Comparison of ENCODE assay signal across 11 cellular contexts in the genomic region with DNA sequence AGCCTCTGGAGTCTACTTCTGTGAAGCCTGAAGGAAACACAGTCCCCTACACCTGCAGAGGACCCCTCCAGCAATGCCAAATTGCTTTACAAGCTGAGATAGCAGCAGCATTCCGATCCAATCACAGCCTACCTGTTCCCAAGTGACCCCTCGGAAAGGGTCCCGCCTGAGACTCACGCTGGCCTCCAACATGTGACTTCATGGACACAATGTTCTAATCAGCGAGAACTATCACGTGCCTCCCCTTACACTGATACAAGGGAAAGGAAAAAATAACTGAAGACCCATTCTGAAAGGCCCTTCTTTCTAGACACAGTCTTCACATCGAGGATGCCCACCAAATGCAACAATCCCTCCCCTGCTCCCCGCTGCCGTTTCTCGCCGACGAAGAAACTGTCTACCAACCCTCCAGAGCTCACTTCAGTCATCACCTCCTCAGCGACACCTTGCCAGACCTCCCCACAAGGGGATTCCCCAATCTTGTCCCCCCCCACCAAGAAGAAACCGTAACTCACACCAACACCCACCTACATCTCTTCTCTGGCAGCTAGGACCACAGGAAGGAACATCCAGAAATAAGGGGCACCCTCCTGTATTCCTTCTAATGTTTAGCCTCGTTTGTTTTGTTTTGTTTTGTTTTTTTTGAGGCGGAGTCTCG. TPM values are rescaled to one million over a fixed set of nuclear protein-coding genes. Genes with fewer than 3 reads are reported as not detected.
A peak's percentile ranks its signal among the peaks of the same experiment; 100 is the strongest.
DNase-seq lines count a peak whose midpoint lies in the region; ATAC-seq and TF ChIP-seq lines count a peak whose summit lies in the region.
"Had no signal": no experiment of that assay in that cellular context is flagged by ENCODE, and none has a peak within 500 bp of the region (broad histone marks: within the 10 kb centered on the region; RNA-seq: fewer than 3 reads in every experiment).

No MANE protein-coding gene starts in this region.

- H3K4me3 ChIP-seq in GM06990 (replicated peaks; ENCODE audit: low read depth, low read length), result peak overlapping the region; percentile 65
- no peak overlapping the region for H3K4me3 ChIP-seq in esophagus squamous epithelium
- H3K4me3 ChIP-seq: mucosa of descending colon had no signal

- WGBS in esophagus squamous epithelium, 2 donors, result 86 to 87% methylated on average over 17 of the region's 17 CpGs

- TF ChIP-seq CTCF in GM06990 (IDR thresholded peaks at IDR 0.05; ENCODE audit: insufficient read depth, low read length, poor library complexity, severe bottlenecking) (no peak), osteocyte (IDR thresholded peaks at IDR 0.05) (no peak), esophagus squamous epithelium (IDR thresholded peaks at IDR 0.05) (no peak)

- DNase-seq in GM06990 (ENCODE audit: extremely low read depth, insufficient read length), result peak; percentile 54
- DNase-seq in activated naive CD8-positive, alpha-beta T cell treated with anti-CD3 and anti-CD28 coated beads, Interleukin-2, amount 50 U/mL, for 24 hours, result no peak
- no peak for DNase-seq in osteocyte (ENCODE audit: extremely low spot score, unreplicated experiment)
- DNase-seq in LoVo (ENCODE audit: low spot score), result no peak
- no peak for DNase-seq in esophagus squamous epithelium (lab: John Stamatoyannopoulos, UW)
- DNase-seq: heart left ventricle, mucosa of descending colon, NCI-H1436 had no signal

- no peak overlapping the region for H3K4me3 Mint-ChIP-seq in activated naive CD8-positive, alpha-beta T cell treated with anti-CD3 and anti-CD28 coated beads, Interleukin-2, amount 50 U/mL, for 24 hours
- H3K4me3 Mint-ChIP-seq in osteocyte (ENCODE audit: unreplicated experiment), result peak overlapping the region; percentile 55

- ATAC-seq in GM19351 (IDR thresholded peaks at IDR 0.05; ENCODE audit: unreplicated experiment), result peak; percentile 25
- ATAC-seq in activated naive CD8-positive, alpha-beta T cell treated with anti-CD3 and anti-CD28 coated beads, Interleukin-2, amount 50 U/mL, for 24 hours, result peak; percentile 20
- no peak for ATAC-seq in SK-N-SH treated with all-trans-retinoic acid at 6 μM for 48 hours
- ATAC-seq: heart left ventricle, mucosa of descending colon had no signal

- peaks cover 12% of the 10 kb centered on the region for H3K36me3 Mint-ChIP-seq in activated naive CD8-positive, alpha-beta T cell treated with anti-CD3 and anti-CD28 coated beads, Interleukin-2, amount 50 U/mL, for 24 hours (ENCODE audit: low read depth)
- peaks cover 1% of the 10 kb centered on the region for H3K36me3 Mint-ChIP-seq in osteocyte (ENCODE audit: unreplicated experiment)

- peaks cover 22% of the 10 kb centered on the region for H3K4me1 Mint-ChIP-seq in activated naive CD8-positive, alpha-beta T cell treated with anti-CD3 and anti-CD28 coated beads, Interleukin-2, amount 50 U/mL, for 24 hours
- H3K4me1 Mint-ChIP-seq in osteocyte (ENCODE audit: unreplicated experiment), result peaks cover 31% of the 10 kb centered on the region

- intact Hi-C loops in esophagus squamous epithelium (cut with DNase I), result no loop called here

- H3K4me1 ChIP-seq in esophagus squamous epithelium, result peaks cover 7 to 27% (median 8%) of the 10 kb centered on the region in 3 donors

- H3K36me3 ChIP-seq in GM06990 (ENCODE audit: control insufficient read depth, insufficient read depth, low read length) (no peaks in the 10 kb centered on the region; the same call in none of the 2 replicates), esophagus squamous epithelium (peaks cover 0 to 14% (median 0%) of the 10 kb centered on the region in 3 donors)
- H3K36me3 ChIP-seq: thoracic aorta had no signal

- peak overlapping the region; percentile 20 for H3K27ac Mint-ChIP-seq in activated naive CD8-positive, alpha-beta T cell treated with anti-CD3 and anti-CD28 coated beads, Interleukin-2, amount 50 U/mL, for 24 hours
- peak overlapping the region; percentile 3 for H3K27ac Mint-ChIP-seq in osteocyte (ENCODE audit: unreplicated experiment)

- H3K9me3 Mint-ChIP-seq in activated naive CD8-positive, alpha-beta T cell treated with anti-CD3 and anti-CD28 coated beads, Interleukin-2, amount 50 U/mL, for 24 hours, result no peaks in the 10 kb centered on the region
- no peaks in the 10 kb centered on the region for H3K9me3 Mint-ChIP-seq in osteocyte (ENCODE audit: unreplicated experiment)

- no peak for TF ChIP-seq POLR2A in esophagus squamous epithelium (IDR thresholded peaks at IDR 0.05)

- no peak overlapping the region for H3K27ac ChIP-seq in esophagus squamous epithelium
- H3K27ac ChIP-seq: heart left ventricle, thoracic aorta had no signal

- no peaks in the 10 kb centered on the region for H3K27me3 Mint-ChIP-seq in activated naive CD8-positive, alpha-beta T cell treated with anti-CD3 and anti-CD28 coated beads, Interleukin-2, amount 50 U/mL, for 24 hours
- no peaks in the 10 kb centered on the region for H3K27me3 Mint-ChIP-seq in osteocyte (ENCODE audit: unreplicated experiment)

- H3K27me3 ChIP-seq in GM06990 (replicated peaks; ENCODE audit: control insufficient read depth, insufficient read depth, low read length) (no peaks in the 10 kb centered on the region), esophagus squamous epithelium (no peaks in the 10 kb centered on the region)
- H3K27me3 ChIP-seq: heart left ventricle had no signal

- no peaks in the 10 kb centered on the region for H3K9me3 ChIP-seq in esophagus squamous epithelium
- H3K9me3 ChIP-seq: heart left ventricle, mucosa of descending colon, thoracic aorta had no signal

TF ChIP-seq in SK-N-SH treated with all-trans-retinoic acid at 6 μM for 48 hours, 23 proteins besides CTCF, POLR2A, EP300 and RAD21 (continues in another document):
- TF ChIP-seq SNAI2 (CRISPR knock-in tag; IDR thresholded peaks at IDR 0.05), result no peak
- TF ChIP-seq TOX (CRISPR knock-in tag; IDR thresholded peaks at IDR 0.05; ENCODE audit: borderline replicate concordance), result no peak
- TF ChIP-seq CREB5 (CRISPR knock-in tag; IDR thresholded peaks at IDR 0.05; ENCODE audit: low read depth), result no peak
- TF ChIP-seq, protein P1, sequence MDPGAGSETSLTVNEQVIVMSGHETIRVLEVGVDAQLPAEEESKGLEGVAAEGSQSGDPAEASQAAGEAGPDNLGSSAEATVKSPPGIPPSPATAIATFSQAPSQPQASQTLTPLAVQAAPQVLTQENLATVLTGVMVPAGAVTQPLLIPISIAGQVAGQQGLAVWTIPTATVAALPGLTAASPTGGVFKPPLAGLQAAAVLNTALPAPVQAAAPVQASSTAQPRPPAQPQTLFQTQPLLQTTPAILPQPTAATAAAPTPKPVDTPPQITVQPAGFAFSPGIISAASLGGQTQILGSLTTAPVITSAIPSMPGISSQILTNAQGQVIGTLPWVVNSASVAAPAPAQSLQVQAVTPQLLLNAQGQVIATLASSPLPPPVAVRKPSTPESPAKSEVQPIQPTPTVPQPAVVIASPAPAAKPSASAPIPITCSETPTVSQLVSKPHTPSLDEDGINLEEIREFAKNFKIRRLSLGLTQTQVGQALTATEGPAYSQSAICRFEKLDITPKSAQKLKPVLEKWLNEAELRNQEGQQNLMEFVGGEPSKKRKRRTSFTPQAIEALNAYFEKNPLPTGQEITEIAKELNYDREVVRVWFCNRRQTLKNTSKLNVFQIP (CRISPR knock-in tag; IDR thresholded peaks at IDR 0.05; ENCODE audit: borderline replicate concordance, low read depth), result no peak
- no peak for TF ChIP-seq ZNF565 (CRISPR knock-in tag; conservative IDR thresholded peaks at IDR 0.05; ENCODE audit: low read depth)
- no peak for TF ChIP-seq ZNF70 (CRISPR knock-in tag; IDR thresholded peaks at IDR 0.05)
- no peak for TF ChIP-seq ZFP30 (CRISPR knock-in tag; IDR thresholded peaks at IDR 0.05)
- TF ChIP-seq, protein P2, sequence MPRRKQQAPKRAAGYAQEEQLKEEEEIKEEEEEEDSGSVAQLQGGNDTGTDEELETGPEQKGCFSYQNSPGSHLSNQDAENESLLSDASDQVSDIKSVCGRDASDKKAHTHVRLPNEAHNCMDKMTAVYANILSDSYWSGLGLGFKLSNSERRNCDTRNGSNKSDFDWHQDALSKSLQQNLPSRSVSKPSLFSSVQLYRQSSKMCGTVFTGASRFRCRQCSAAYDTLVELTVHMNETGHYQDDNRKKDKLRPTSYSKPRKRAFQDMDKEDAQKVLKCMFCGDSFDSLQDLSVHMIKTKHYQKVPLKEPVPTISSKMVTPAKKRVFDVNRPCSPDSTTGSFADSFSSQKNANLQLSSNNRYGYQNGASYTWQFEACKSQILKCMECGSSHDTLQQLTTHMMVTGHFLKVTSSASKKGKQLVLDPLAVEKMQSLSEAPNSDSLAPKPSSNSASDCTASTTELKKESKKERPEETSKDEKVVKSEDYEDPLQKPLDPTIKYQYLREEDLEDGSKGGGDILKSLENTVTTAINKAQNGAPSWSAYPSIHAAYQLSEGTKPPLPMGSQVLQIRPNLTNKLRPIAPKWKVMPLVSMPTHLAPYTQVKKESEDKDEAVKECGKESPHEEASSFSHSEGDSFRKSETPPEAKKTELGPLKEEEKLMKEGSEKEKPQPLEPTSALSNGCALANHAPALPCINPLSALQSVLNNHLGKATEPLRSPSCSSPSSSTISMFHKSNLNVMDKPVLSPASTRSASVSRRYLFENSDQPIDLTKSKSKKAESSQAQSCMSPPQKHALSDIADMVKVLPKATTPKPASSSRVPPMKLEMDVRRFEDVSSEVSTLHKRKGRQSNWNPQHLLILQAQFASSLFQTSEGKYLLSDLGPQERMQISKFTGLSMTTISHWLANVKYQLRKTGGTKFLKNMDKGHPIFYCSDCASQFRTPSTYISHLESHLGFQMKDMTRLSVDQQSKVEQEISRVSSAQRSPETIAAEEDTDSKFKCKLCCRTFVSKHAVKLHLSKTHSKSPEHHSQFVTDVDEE (CRISPR knock-in tag; IDR thresholded peaks at IDR 0.05), result no peak
- no peak for TF ChIP-seq ISL1 (CRISPR knock-in tag; IDR thresholded peaks at IDR 0.05)
- TF ChIP-seq ARNTL (CRISPR knock-in tag; IDR thresholded peaks at IDR 0.05; ENCODE audit: borderline replicate concordance, low read depth), result no peak

RNA-seq across cellular contexts. Expression of gene SNX8, which starts 1.8 kb away (rescaled TPM):
- total RNA-seq in osteocyte (41.5 and 51.2 TPM in 2 replicates), esophagus squamous epithelium (10 to 100 TPM in 3 of 4 donors, 1 to 10 TPM in 1; 4.7 to 17.9 (median 12.5) TPM)

RNA-seq across cellular contexts. Expression of gene EIF3B, which starts 42.2 kb away (rescaled TPM):
- total RNA-seq in osteocyte (132 and 133 TPM in 2 replicates), esophagus squamous epithelium (100 to 1,000 TPM; 127 to 155 (median 136) TPM)
